1 cellular context compared by ENCODE assay signal in genomic region chr1:243253211-243253926, GRCh38.
TF ChIP-seq lines count a peak whose summit lies in the region.

No MANE protein-coding gene starts in this region.

TF ChIP-seq in HCT116, 20 proteins besides CTCF, POLR2A, EP300 and RAD21:
- no peak for TF ChIP-seq REST (IDR thresholded peaks at IDR 0.05; ENCODE audit: low read depth)
- TF ChIP-seq, protein P1, sequence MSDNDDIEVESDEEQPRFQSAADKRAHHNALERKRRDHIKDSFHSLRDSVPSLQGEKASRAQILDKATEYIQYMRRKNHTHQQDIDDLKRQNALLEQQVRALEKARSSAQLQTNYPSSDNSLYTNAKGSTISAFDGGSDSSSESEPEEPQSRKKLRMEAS (IDR thresholded peaks at IDR 0.05), result no peak
- no peak for TF ChIP-seq ZFX (IDR thresholded peaks at IDR 0.05)
- TF ChIP-seq ZNF274 (IDR thresholded peaks at IDR 0.05; ENCODE audit: low read depth, low read length), result no peak
- no peak for TF ChIP-seq SRF (IDR thresholded peaks at IDR 0.05; ENCODE audit: low read depth)
- TF ChIP-seq CEBPB (IDR thresholded peaks at IDR 0.05; ENCODE audit: low read depth), result no peak
- TF ChIP-seq TCF7L2 (IDR thresholded peaks at IDR 0.05; ENCODE audit: borderline replicate concordance, extremely low read depth, insufficient read depth, insufficient read length), result no peak
- TF ChIP-seq SP1 (IDR thresholded peaks at IDR 0.05; ENCODE audit: low read depth), result no peak
- TF ChIP-seq ELF1 (IDR thresholded peaks at IDR 0.05; ENCODE audit: borderline replicate concordance, low read depth), result no peak
- no peak for TF ChIP-seq JUND (IDR thresholded peaks at IDR 0.05)
- no peak for TF ChIP-seq FOSL1 (IDR thresholded peaks at IDR 0.05; ENCODE audit: low read depth)
- TF ChIP-seq EGR1 (IDR thresholded peaks at IDR 0.05; ENCODE audit: low read depth), result no peak
- no peak for TF ChIP-seq EZH2 (IDR thresholded peaks at IDR 0.05)
- no peak for TF ChIP-seq POLR2AphosphoS5 (IDR thresholded peaks at IDR 0.05; ENCODE audit: low read depth, low read length)
- TF ChIP-seq CBX3 (IDR thresholded peaks at IDR 0.05; ENCODE audit: low read depth), result no peak
- TF ChIP-seq, protein P2, sequence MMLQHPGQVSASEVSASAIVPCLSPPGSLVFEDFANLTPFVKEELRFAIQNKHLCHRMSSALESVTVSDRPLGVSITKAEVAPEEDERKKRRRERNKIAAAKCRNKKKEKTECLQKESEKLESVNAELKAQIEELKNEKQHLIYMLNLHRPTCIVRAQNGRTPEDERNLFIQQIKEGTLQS (IDR thresholded peaks at IDR 0.05), result no peak
- no peak for TF ChIP-seq EZH2phosphoT487 (IDR thresholded peaks at IDR 0.05; ENCODE audit: borderline replicate concordance)
- no peak for TF ChIP-seq YY1 (IDR thresholded peaks at IDR 0.05; ENCODE audit: extremely low read depth, insufficient replicate concordance, low read depth, low read length)
